Comparison of ENCODE assay signal across 30 cellular contexts in the genomic region with DNA sequence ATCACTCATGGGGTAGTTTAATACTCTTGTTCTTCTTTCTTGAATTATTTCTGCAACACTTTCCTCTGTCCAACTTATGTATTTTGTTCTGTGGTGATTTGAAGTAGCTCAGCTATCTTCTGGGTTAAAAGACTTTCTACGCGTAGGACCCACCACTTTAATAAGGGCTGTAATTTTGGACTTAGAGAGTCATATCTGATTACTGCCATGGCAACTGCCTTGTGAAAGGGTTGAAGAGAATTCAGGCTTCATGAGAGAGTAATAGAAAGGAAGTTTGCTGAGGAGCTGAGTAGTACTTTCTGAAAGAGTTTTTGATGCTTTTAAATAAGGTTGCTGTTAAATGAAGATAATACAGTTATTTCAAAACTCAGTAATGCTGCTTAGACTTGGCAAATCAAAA.
DNase-seq lines count a peak whose midpoint lies in the region; ATAC-seq and TF ChIP-seq lines count a peak whose summit lies in the region.
"Had no signal": no experiment of that assay in that cellular context is flagged by ENCODE, and none has a peak within 500 bp of the region (broad histone marks: within the 10 kb centered on the region; RNA-seq: fewer than 3 reads in every experiment).

No MANE protein-coding gene starts in this region.

- CTCF ChIA-PET in WTC11 (lab: Charles Lee) = no interaction called here

- peak overlapping the region; percentile 76 for H3K27ac Mint-ChIP-seq in HFFc6
- peak overlapping the region; percentile 39; the same call in 1 of the 2 replicates for H3K27ac Mint-ChIP-seq in WTC11
- peak overlapping the region; percentile 15 for H3K27ac Mint-ChIP-seq in mesothelial cell of epicardium
- H3K27ac Mint-ChIP-seq: activated B cell treated with CpG ODN at 0.5 μM for 24 hours; activated naive CD4-positive, alpha-beta T cell treated with anti-CD3 and anti-CD28 coated beads, Interleukin-2, amount 50 U/mL, for 24 hours; stimulated activated effector memory CD8-positive, alpha-beta T cell treated with anti-CD3 and anti-CD28 coated beads, Interleukin-12 subunit alpha, Interleukin-12 subunit beta, amount 100 ng/mL, for 72 hours had no signal

- no peaks in the 10 kb centered on the region for H3K9me3 Mint-ChIP-seq in HFFc6
- no peaks in the 10 kb centered on the region for H3K9me3 Mint-ChIP-seq in WTC11
- H3K9me3 Mint-ChIP-seq in mesothelial cell of epicardium = no peaks in the 10 kb centered on the region
- H3K9me3 Mint-ChIP-seq: activated B cell treated with CpG ODN at 0.5 μM for 24 hours; activated naive CD4-positive, alpha-beta T cell treated with anti-CD3 and anti-CD28 coated beads, Interleukin-2, amount 50 U/mL, for 24 hours; CD4-positive, CD25-positive, alpha-beta regulatory T cell; stimulated activated effector memory CD8-positive, alpha-beta T cell treated with anti-CD3 and anti-CD28 coated beads, Interleukin-12 subunit alpha, Interleukin-12 subunit beta, amount 100 ng/mL, for 72 hours had no signal

- no peak for TF ChIP-seq CTCF in HFFc6 (IDR thresholded peaks at IDR 0.05)
- no peak for TF ChIP-seq CTCF in WTC11 (IDR thresholded peaks at IDR 0.05)
- no peak for TF ChIP-seq CTCF in mesothelial cell of epicardium (IDR thresholded peaks at IDR 0.05; ENCODE audit: unreplicated experiment)

- H3K4me3 Mint-ChIP-seq in HFFc6 (no peak overlapping the region), WTC11 (no peak overlapping the region), mesothelial cell of epicardium (no peak overlapping the region)
- H3K4me3 Mint-ChIP-seq: activated B cell treated with CpG ODN at 0.5 μM for 24 hours; activated naive CD4-positive, alpha-beta T cell treated with anti-CD3 and anti-CD28 coated beads, Interleukin-2, amount 50 U/mL, for 24 hours; stimulated activated effector memory CD8-positive, alpha-beta T cell treated with anti-CD3 and anti-CD28 coated beads, Interleukin-12 subunit alpha, Interleukin-12 subunit beta, amount 100 ng/mL, for 72 hours had no signal

- ATAC-seq in WTC11 = no peak
- no peak for ATAC-seq in HG02885 (IDR thresholded peaks at IDR 0.05; ENCODE audit: poor library complexity, unreplicated experiment)
- ATAC-seq: esophagus mucosa; foreskin keratinocyte; heart left ventricle; right lobe of liver; stimulated activated effector memory CD8-positive, alpha-beta T cell treated with anti-CD3 and anti-CD28 coated beads, Interleukin-12 subunit alpha, Interleukin-12 subunit beta, amount 100 ng/mL, for 72 hours; upper lobe of right lung had no signal

- H3K4me1 Mint-ChIP-seq in HFFc6 (ENCODE audit: low read depth) (peaks cover 89% of the 10 kb centered on the region), WTC11 (peaks cover 64% of the 10 kb centered on the region), mesothelial cell of epicardium (peaks cover 30% of the 10 kb centered on the region)

- peaks cover 4% of the 10 kb centered on the region; the same call in 1 of the 2 replicates for H3K27me3 Mint-ChIP-seq in HFFc6 (ENCODE audit: insufficient read depth)
- H3K27me3 Mint-ChIP-seq in WTC11 (ENCODE audit: low read depth) = no peaks in the 10 kb centered on the region
- no peaks in the 10 kb centered on the region for H3K27me3 Mint-ChIP-seq in mesothelial cell of epicardium (ENCODE audit: low read depth)
- H3K27me3 Mint-ChIP-seq: activated B cell treated with CpG ODN at 0.5 μM for 24 hours; activated naive CD4-positive, alpha-beta T cell treated with anti-CD3 and anti-CD28 coated beads, Interleukin-2, amount 50 U/mL, for 24 hours; CD4-positive, CD25-positive, alpha-beta regulatory T cell; progenitor cell of endocrine pancreas had no signal

- H3K36me3 Mint-ChIP-seq in HFFc6 (ENCODE audit: low read depth) (peaks cover 61% of the 10 kb centered on the region), WTC11 (peaks cover 5% of the 10 kb centered on the region; the same call in 1 of the 2 replicates), mesothelial cell of epicardium (peaks cover 8% of the 10 kb centered on the region)
- H3K36me3 Mint-ChIP-seq: stimulated activated effector memory CD8-positive, alpha-beta T cell treated with anti-CD3 and anti-CD28 coated beads, Interleukin-12 subunit alpha, Interleukin-12 subunit beta, amount 100 ng/mL, for 72 hours had no signal

- DNase-seq in EH (ENCODE audit: low read depth) (peak; percentile 30), HFFc6 (no peak), WTC11 (ENCODE audit: low spot score) (no peak), mesothelial cell of epicardium (ENCODE audit: low spot score in 2 of 2, unreplicated experiment in 2 of 2) (no peak), mucosa of gallbladder (ENCODE audit: low spot score) (no peak), middle frontal gyrus (ENCODE audit: extremely low spot score, low spot score) (no peak)
- DNase-seq: activated B cell treated with CpG ODN at 0.5 μM for 24 hours; activated CD4-positive, alpha-beta T cell treated with anti-CD3 and anti-CD28 coated beads, Interleukin-2, amount 50 U/mL, for 48 hours; CD4-positive, CD25-positive, alpha-beta regulatory T cell; effector CD8-positive, alpha-beta T cell; foreskin keratinocyte; GOT3; heart left ventricle; IMR-90; left cardiac atrium; mammary epithelial cell; NCI-H187 treated with DMSO at 0.1 percent for 48 hours; NK-92 treated with Interleukin-12 subunit alpha and Interleukin-12 subunit beta, amount 100 ng/mL, for 24 hours; PC-9; right lobe of liver; Right ventricle myocardium superior; stimulated activated CD4-positive, alpha-beta T cell treated with anti-CD3 and anti-CD28 coated beads, Interleukin-12 subunit alpha, Interleukin-12 subunit beta, amount 100 ng/mL, for 4 hours; stimulated activated CD4-positive, alpha-beta T cell treated with anti-CD3 and anti-CD28 coated beads, Interleukin-4, amount 100 ng/mL, for 24 hours; T-helper 9 cell; upper lobe of right lung had no signal

- POLR2A ChIA-PET in WTC11 (lab: Charles Lee) = no interaction called here

TF ChIP-seq in WTC11, 78 proteins besides CTCF, POLR2A, EP300 and RAD21:
- TF ChIP-seq TEAD4 (CRISPR knock-in tag; IDR thresholded peaks at IDR 0.05) (no peak), CREM (CRISPR knock-in tag; IDR thresholded peaks at IDR 0.05) (no peak), SMAD3 (CRISPR knock-in tag; IDR thresholded peaks at IDR 0.05; ENCODE audit: borderline replicate concordance) (no peak), IRF2 (CRISPR knock-in tag; IDR thresholded peaks at IDR 0.05; ENCODE audit: borderline replicate concordance, low read depth) (no peak), ZNF263 (CRISPR knock-in tag; IDR thresholded peaks at IDR 0.05; ENCODE audit: low read depth) (no peak)
- TF ChIP-seq, protein P1, sequence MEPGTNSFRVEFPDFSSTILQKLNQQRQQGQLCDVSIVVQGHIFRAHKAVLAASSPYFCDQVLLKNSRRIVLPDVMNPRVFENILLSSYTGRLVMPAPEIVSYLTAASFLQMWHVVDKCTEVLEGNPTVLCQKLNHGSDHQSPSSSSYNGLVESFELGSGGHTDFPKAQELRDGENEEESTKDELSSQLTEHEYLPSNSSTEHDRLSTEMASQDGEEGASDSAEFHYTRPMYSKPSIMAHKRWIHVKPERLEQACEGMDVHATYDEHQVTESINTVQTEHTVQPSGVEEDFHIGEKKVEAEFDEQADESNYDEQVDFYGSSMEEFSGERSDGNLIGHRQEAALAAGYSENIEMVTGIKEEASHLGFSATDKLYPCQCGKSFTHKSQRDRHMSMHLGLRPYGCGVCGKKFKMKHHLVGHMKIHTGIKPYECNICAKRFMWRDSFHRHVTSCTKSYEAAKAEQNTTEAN (CRISPR knock-in tag; IDR thresholded peaks at IDR 0.05) = no peak

Comparison
In these comparisons a context has a peak if more than half of its experiments do, and no peak if none do; other contexts are left out.
1. H3K27ac Mint-ChIP-seq: peak in every context shown above with its lines; median percentile 76 in HFFc6; 39 in WTC11; 15 in mesothelial cell of epicardium.